Comparison of ENCODE assay signal across 23 cellular contexts in the genomic region with DNA sequence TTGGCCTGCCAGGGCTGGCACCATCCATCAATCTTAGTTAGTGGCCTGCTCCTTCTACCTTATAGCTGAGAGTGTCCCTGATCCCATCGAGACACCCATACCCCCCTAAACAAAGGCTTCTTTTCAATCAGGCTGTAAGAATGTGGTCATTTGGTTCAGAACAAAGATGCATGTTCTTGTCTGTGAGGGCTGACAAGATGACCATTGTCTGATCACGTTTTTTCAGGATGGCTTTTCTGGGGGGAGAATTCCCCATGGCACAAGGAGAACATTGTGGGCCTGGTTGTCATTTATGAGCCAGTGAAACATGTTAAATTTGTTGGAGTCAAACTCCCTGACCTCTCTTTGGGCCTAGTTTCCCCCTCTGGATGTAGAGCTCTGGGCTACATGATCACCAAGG.
A peak's percentile ranks its signal among the peaks of the same experiment; 100 is the strongest.
DNase-seq lines count a peak whose midpoint lies in the region; FAIRE-seq lines count a peak whose summit lies in the region.
"Had no signal": no experiment of that assay in that cellular context is flagged by ENCODE, and none has a peak within 500 bp of the region (broad histone marks: within the 10 kb centered on the region; RNA-seq: fewer than 3 reads in every experiment).

No MANE protein-coding gene starts in this region.

- H3K79me2 ChIP-seq in Karpas-422 (ENCODE audit: low read length) = no peaks in the 10 kb centered on the region

- DNase-seq in Karpas-422 (peak; percentile 0), frontal cortex (ENCODE audit: low spot score in 2 of 2) (peak in 1 of 2 donors; percentile 8), midbrain (lab: John Stamatoyannopoulos, UW) (peak; percentile 47), putamen (ENCODE audit: low spot score) (peak; percentile 46), SK-N-DZ (ENCODE audit: low spot score) (no peak), NCI-H2171 treated with DMSO at 0.1 percent for 48 hours (lab: John Stamatoyannopoulos, UW) (no peak), cerebellar cortex (ENCODE audit: low spot score) (no peak), NCI-H345 (lab: John Stamatoyannopoulos, UW) (no peak)
- DNase-seq: CD4-positive, CD25-positive, alpha-beta regulatory T cell; GM23248; H7; MV-4-11; NCI-H1105 treated with DMSO at 0.1 percent for 48 hours; NCI-H1694; NCI-H2029 treated with DMSO at 0.1 percent for 48 hours; NK-92 treated with Interleukin-12 subunit alpha and Interleukin-12 subunit beta, amount 100 ng/mL, for 24 hours; PC-3; SJCRH30 had no signal

- no peaks in the 10 kb centered on the region for H3K36me3 ChIP-seq in Karpas-422 (ENCODE audit: insufficient read depth, low read length)
- H3K36me3 ChIP-seq: BLaER1, SJCRH30 had no signal

- no peaks in the 10 kb centered on the region for H3K9me2 ChIP-seq in Karpas-422 (replicated peaks; ENCODE audit: insufficient read depth, low read length)

- no peak overlapping the region for H2AFZ ChIP-seq in Karpas-422 (ENCODE audit: low read length)
- H2AFZ ChIP-seq: GM23248 had no signal

- H4K20me1 ChIP-seq in Karpas-422 (ENCODE audit: insufficient read depth, low read depth, low read length) = no peaks in the 10 kb centered on the region
- H4K20me1 ChIP-seq: BLaER1 had no signal

- H3K27ac ChIP-seq in Karpas-422 (ENCODE audit: low read length) = no peak overlapping the region
- H3K27ac ChIP-seq: BLaER1, GM23248, SJCRH30 had no signal

- no peaks in the 10 kb centered on the region for H3K27me3 ChIP-seq in Karpas-422 (ENCODE audit: low read length)
- H3K27me3 ChIP-seq: BLaER1, SJCRH30 had no signal

- H3K9me3 ChIP-seq in Karpas-422 (ENCODE audit: low read length) = no peaks in the 10 kb centered on the region
- H3K9me3 ChIP-seq: BLaER1, SJCRH30 had no signal

- H3K9ac ChIP-seq in Karpas-422 (ENCODE audit: low read length) = no peak overlapping the region
- H3K9ac ChIP-seq: BLaER1, GM23248 had no signal

- H3K4me2 ChIP-seq in Karpas-422 (ENCODE audit: low read depth, low read length, poor library complexity, severe bottlenecking) = no peak overlapping the region
- H3K4me2 ChIP-seq: BLaER1 had no signal

- FAIRE-seq in frontal cortex (lab: Jason Lieb, UNC) = peak; percentile 43
- FAIRE-seq: D721Med, GM18507, HTR-8/SVneo, K562 had no signal

- no peak overlapping the region for H3K4me3 ChIP-seq in Karpas-422 (ENCODE audit: low read length)
- H3K4me3 ChIP-seq: BLaER1, GM23248, K562, SJCRH30 had no signal

- peaks cover 19% of the 10 kb centered on the region for H3K4me1 ChIP-seq in Karpas-422 (ENCODE audit: low read length)
- H3K4me1 ChIP-seq: SJCRH30 had no signal

Comparison
In these comparisons a context has a peak if more than half of its experiments do, and no peak if none do; other contexts are left out.
1. DNase-seq: peak in Karpas-422 (single experiment), midbrain (single experiment) and putamen (single experiment); none in SK-N-DZ (single experiment), NCI-H2171 treated with DMSO at 0.1 percent for 48 hours (single experiment), cerebellar cortex (single experiment) and NCI-H345 (single experiment).